ENCODE assay signal across 8 cellular contexts in genomic region chr1:234851450-234852438, GRCh38.
DNase-seq lines count a peak whose midpoint lies in the region; ATAC-seq and TF ChIP-seq lines count a peak whose summit lies in the region.

No MANE protein-coding gene starts in this region.

- H3K9ac ChIP-seq in PC-3 (ENCODE audit: low read length), result no peak overlapping the region

- peaks cover 20% of the 10 kb centered on the region for H3K4me1 Mint-ChIP-seq in glutamatergic neuron (ENCODE audit: low read depth, unreplicated experiment)
- no peaks in the 10 kb centered on the region for H3K4me1 Mint-ChIP-seq in stimulated activated effector memory CD8-positive, alpha-beta T cell treated with anti-CD3 and anti-CD28 coated beads, Interleukin-12 subunit alpha, Interleukin-12 subunit beta, amount 100 ng/mL, for 72 hours

- H3K4me3 ChIP-seq in HEK293 (ENCODE audit: low read depth, low read length) (no peak overlapping the region), PC-3 (ENCODE audit: low read length) (no peak overlapping the region), transverse colon (no peak overlapping the region)

- no peaks in the 10 kb centered on the region for H4K20me1 ChIP-seq in PC-3 (ENCODE audit: low read length)

- peak overlapping the region; percentile 45; the same call in 1 of the 2 replicates for H2AFZ ChIP-seq in PC-3 (ENCODE audit: low read length)

- peak; percentile 50 for ATAC-seq in PC-3
- ATAC-seq in stimulated activated effector memory CD8-positive, alpha-beta T cell treated with anti-CD3 and anti-CD28 coated beads, Interleukin-12 subunit alpha, Interleukin-12 subunit beta, amount 100 ng/mL, for 72 hours, result no peak

- H3K79me2 ChIP-seq in PC-3 (ENCODE audit: low read length), result no peaks in the 10 kb centered on the region

- no peaks in the 10 kb centered on the region for H3F3A ChIP-seq in PC-3 (ENCODE audit: low read length, unreplicated experiment)

- intact Hi-C loops in PC-3 (cut with micrococcal nuclease), result no loop called here
- intact Hi-C loops in transverse colon (cut with DNase I; ENCODE audit: low total_unique reads), result no loop called here

- H3K27ac ChIP-seq in HEK293 (ENCODE audit: extremely low read depth, low read depth, low read length) (no peak overlapping the region), PC-3 (ENCODE audit: low read length) (peak overlapping the region; percentile 56), transverse colon (peak overlapping the region in 2 of 4 donors; percentile 49 to 71)

- CTCF ChIA-PET in HEK293 (lab: Yijun Ruan, JAX), result interaction anchor here (0.7 to 1.2 kb wide), 2 partner anchors 12 to 1462 kb away, joined by 3 to 6 read pairs; no protein-coding TSS in a partner anchor
- CTCF ChIA-PET in PC-3 (lab: Charles Lee), result no interaction called here

- WGBS in transverse colon (ENCODE audit: low coverage in 1 of 2), 2 donors, result 53 to 77% methylated on average over 3 to 9 of the region's 9 CpGs

- TF ChIP-seq POLR2A in transverse colon (IDR thresholded peaks at IDR 0.05), result no peak

- H3K4me1 ChIP-seq in HEK293 (ENCODE audit: control insufficient read depth, insufficient read depth, low read length), result no peaks in the 10 kb centered on the region; the same call in 1 of the 2 replicates
- peaks cover 38% of the 10 kb centered on the region for H3K4me1 ChIP-seq in PC-3 (ENCODE audit: insufficient read depth, low read length)
- H3K4me1 ChIP-seq in transverse colon, result peaks cover 0 to 34% (median 18%) of the 10 kb centered on the region in 4 donors

- H3K36me3 Mint-ChIP-seq in glutamatergic neuron (ENCODE audit: unreplicated experiment), result no peaks in the 10 kb centered on the region
- H3K36me3 Mint-ChIP-seq in stimulated activated effector memory CD8-positive, alpha-beta T cell treated with anti-CD3 and anti-CD28 coated beads, Interleukin-12 subunit alpha, Interleukin-12 subunit beta, amount 100 ng/mL, for 72 hours, result no peaks in the 10 kb centered on the region

- no peaks in the 10 kb centered on the region for H3K9me3 ChIP-seq in HEK293 (ENCODE audit: control insufficient read depth, insufficient read depth, low read depth, low read length)
- no peaks in the 10 kb centered on the region for H3K9me3 ChIP-seq in PC-3 (ENCODE audit: low read length)
- no peaks in the 10 kb centered on the region for H3K9me3 ChIP-seq in transverse colon

- BruUV-seq in PC-3 (replicated peaks; lab: Mats Ljungman, UMichigan), result no TSS peak

- no peaks in the 10 kb centered on the region for H3K9me2 ChIP-seq in PC-3 (replicated peaks; ENCODE audit: low read length)

- peak overlapping the region; percentile 98 for H3K27ac Mint-ChIP-seq in glutamatergic neuron (ENCODE audit: unreplicated experiment)
- H3K27ac Mint-ChIP-seq in stimulated activated effector memory CD8-positive, alpha-beta T cell treated with anti-CD3 and anti-CD28 coated beads, Interleukin-12 subunit alpha, Interleukin-12 subunit beta, amount 100 ng/mL, for 72 hours, result no peak overlapping the region

- TF ChIP-seq EP300 in transverse colon (IDR thresholded peaks at IDR 0.05; ENCODE audit: low read depth), result no peak

- peaks cover 13% of the 10 kb centered on the region for H3K9me3 Mint-ChIP-seq in glutamatergic neuron (ENCODE audit: unreplicated experiment)
- no peaks in the 10 kb centered on the region for H3K9me3 Mint-ChIP-seq in stimulated activated effector memory CD8-positive, alpha-beta T cell treated with anti-CD3 and anti-CD28 coated beads, Interleukin-12 subunit alpha, Interleukin-12 subunit beta, amount 100 ng/mL, for 72 hours

- H3K4me2 ChIP-seq in PC-3 (ENCODE audit: low read length), result peak overlapping the region; percentile 37; the same call in 1 of the 2 replicates

- TF ChIP-seq CTCF in HEK293 (tag by site-specific recombination; IDR thresholded peaks at IDR 0.05) (no peak), PC-3 (conservative IDR thresholded peaks at IDR 0.05; ENCODE audit: low read depth, low read length) (no peak), glutamatergic neuron (IDR thresholded peaks at IDR 0.05; ENCODE audit: partially characterized antibody, unreplicated experiment) (no peak), transverse colon (IDR thresholded peaks at IDR 0.05) (no peak)

- POLR2A ChIA-PET in HEK293 (lab: Yijun Ruan, JAX), result interaction anchor here (1.0 to 1.6 kb wide), 2 partner anchors 12 to 23 kb away, joined by 3 read pairs; no protein-coding TSS in a partner anchor
- POLR2A ChIA-PET in PC-3 (lab: Charles Lee; ENCODE audit: unreplicated experiment), result no interaction called here

- peaks cover 9% of the 10 kb centered on the region for H3K27me3 Mint-ChIP-seq in glutamatergic neuron (ENCODE audit: unreplicated experiment)

- H3K4me3 Mint-ChIP-seq in glutamatergic neuron (ENCODE audit: unreplicated experiment), result peak overlapping the region; percentile 74
- H3K4me3 Mint-ChIP-seq in stimulated activated effector memory CD8-positive, alpha-beta T cell treated with anti-CD3 and anti-CD28 coated beads, Interleukin-12 subunit alpha, Interleukin-12 subunit beta, amount 100 ng/mL, for 72 hours, result no peak overlapping the region

- DNase-seq in ELR (ENCODE audit: low read depth), result peak; percentile 52
- peak; percentile 50 for DNase-seq in PC-3
- DNase-seq in glutamatergic neuron, result peak; percentile 45
- DNase-seq in putamen (ENCODE audit: low spot score), result no peak
- no peak for DNase-seq in stimulated activated CD4-positive, alpha-beta T cell treated with anti-CD3 and anti-CD28 coated beads, Interleukin-15, amount 100 ng/mL, for 24 hours
- DNase-seq in transverse colon, result no peak
- no peak for DNase-seq in stimulated activated effector memory CD8-positive, alpha-beta T cell treated with anti-CD3 and anti-CD28 coated beads, Interleukin-12 subunit alpha, Interleukin-12 subunit beta, amount 100 ng/mL, for 72 hours (ENCODE audit: low spot score in 2 of 2)

- in situ Hi-C loops in transverse colon (cut with MboI; ENCODE audit: low pct_ligation_motif_present in 1 of 4, low pct_unique_long_range_greater_than_20kb in 1 of 4, low sequenced_read_pairs in 3 of 4), result loop anchor here in 1 of 4 donors (25.0 kb wide), 1 partner anchor 239 kb away; the partner anchor contains the start of gene IRF2BP2

- H3K27me3 ChIP-seq in PC-3 (ENCODE audit: low read length) (no peaks in the 10 kb centered on the region), transverse colon (no peaks in the 10 kb centered on the region)

- H3K36me3 ChIP-seq in HEK293 (ENCODE audit: control insufficient read depth in 2 of 2, insufficient read depth in 1 of 2, low read length in 2 of 2) (no peaks in the 10 kb centered on the region), PC-3 (ENCODE audit: low read depth, low read length) (no peaks in the 10 kb centered on the region), transverse colon (no peaks in the 10 kb centered on the region)

TF ChIP-seq in HEK293, 187 proteins besides CTCF, POLR2A, EP300 and RAD21 (continues in another document):
- TF ChIP-seq ZBTB21 (tag by site-specific recombination; IDR thresholded peaks at IDR 0.05) (no peak), ZNF239 (tag by site-specific recombination; IDR thresholded peaks at IDR 0.05) (no peak), ZNF2 (tag by site-specific recombination; IDR thresholded peaks at IDR 0.05) (no peak), ZNF600 (tag by site-specific recombination; IDR thresholded peaks at IDR 0.05) (peak; percentile 41; the same call in 1 of the 2 replicates), ZBTB17 (tag by site-specific recombination; IDR thresholded peaks at IDR 0.05) (peak; percentile 44), ZFP37 (tag by site-specific recombination; IDR thresholded peaks at IDR 0.05) (no peak), ZNF335 (tag by site-specific recombination; conservative IDR thresholded peaks at IDR 0.05) (0 out of 2 replicates have a peak, but pooled peaks have one; percentile 28), ZNF580 (tag by site-specific recombination; IDR thresholded peaks at IDR 0.05) (no peak), ZFP69B (tag by site-specific recombination; IDR thresholded peaks at IDR 0.05) (peak; percentile 81), PRDM1 (tag by site-specific recombination; IDR thresholded peaks at IDR 0.05) (no peak), ZNF514 (tag by site-specific recombination; IDR thresholded peaks at IDR 0.05) (no peak), ZNF175 (tag by site-specific recombination; IDR thresholded peaks at IDR 0.05) (no peak), ZNF221 (tag by site-specific recombination; IDR thresholded peaks at IDR 0.05; ENCODE audit: borderline replicate concordance) (no peak), ZNF629 (tag by site-specific recombination; IDR thresholded peaks at IDR 0.05) (no peak), MYNN (tag by site-specific recombination; IDR thresholded peaks at IDR 0.05; ENCODE audit: borderline replicate concordance) (peak; percentile 81; the same call in 1 of the 2 replicates), ZBTB26 (tag by site-specific recombination; optimal IDR thresholded peaks at IDR 0.05) (no peak), HOXA7 (CRISPR knock-in tag; IDR thresholded peaks at IDR 0.05; ENCODE audit: borderline replicate concordance) (no peak)
- TF ChIP-seq, protein P1, sequence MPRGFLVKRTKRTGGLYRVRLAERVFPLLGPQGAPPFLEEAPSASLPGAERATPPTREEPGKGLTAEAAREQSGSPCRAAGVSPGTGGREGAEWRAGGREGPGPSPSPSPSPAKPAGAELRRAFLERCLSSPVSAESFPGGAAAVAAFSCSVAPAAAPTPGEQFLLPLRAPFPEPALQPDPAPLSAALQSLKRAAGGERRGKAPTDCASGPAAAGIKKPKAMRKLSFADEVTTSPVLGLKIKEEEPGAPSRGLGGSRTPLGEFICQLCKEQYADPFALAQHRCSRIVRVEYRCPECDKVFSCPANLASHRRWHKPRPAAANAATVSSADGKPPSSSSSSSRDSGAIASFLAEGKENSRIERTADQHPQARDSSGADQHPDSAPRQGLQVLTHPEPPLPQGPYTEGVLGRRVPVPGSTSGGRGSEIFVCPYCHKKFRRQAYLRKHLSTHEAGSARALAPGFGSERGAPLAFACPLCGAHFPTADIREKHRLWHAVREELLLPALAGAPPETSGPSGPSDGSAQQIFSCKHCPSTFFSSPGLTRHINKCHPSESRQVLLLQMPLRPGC (tag by site-specific recombination; IDR thresholded peaks at IDR 0.05), result no peak

Comparison
In these comparisons a context has a peak if more than half of its experiments do, and no peak if none do; other contexts are left out.
1. DNase-seq: peak in ELR (single experiment), PC-3 (single experiment) and glutamatergic neuron (single experiment); none in putamen (single experiment), stimulated activated CD4-positive, alpha-beta T cell treated with anti-CD3 and anti-CD28 coated beads, Interleukin-15, amount 100 ng/mL, for 24 hours (single experiment), transverse colon (single experiment) and stimulated activated effector memory CD8-positive, alpha-beta T cell treated with anti-CD3 and anti-CD28 coated beads, Interleukin-12 subunit alpha, Interleukin-12 subunit beta, amount 100 ng/mL, for 72 hours (0 of 2).